20 cellular contexts compared by ENCODE assay signal in the genomic region with DNA sequence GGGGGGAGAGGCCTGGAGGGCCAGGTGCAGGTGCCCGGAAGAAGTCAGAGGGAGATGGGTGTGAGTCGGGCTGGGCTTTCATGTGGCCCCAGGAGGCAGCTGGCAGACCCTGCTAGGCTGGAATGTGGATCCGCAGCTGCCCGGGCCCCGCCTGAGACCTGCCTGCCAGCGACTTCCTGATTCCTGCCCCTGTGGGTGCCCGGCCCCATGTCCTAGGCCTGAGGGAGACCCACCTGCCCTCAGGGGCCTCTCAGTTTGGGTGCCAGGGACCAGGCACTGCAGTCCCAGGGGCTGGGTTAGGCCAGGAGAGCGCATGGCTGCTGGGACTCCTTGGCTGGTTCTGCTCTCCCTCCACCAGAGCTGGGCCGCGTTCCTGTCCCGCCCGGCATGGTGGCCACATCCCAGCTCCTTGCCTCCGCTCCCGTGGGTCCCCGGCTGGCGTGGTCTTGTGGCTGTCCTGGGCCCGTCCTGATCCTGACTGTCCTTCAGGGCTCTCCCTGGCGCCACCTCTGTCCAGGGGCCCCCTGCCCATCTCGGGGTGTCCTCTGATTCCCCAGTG. TPM values are rescaled to one million over a fixed set of nuclear protein-coding genes. Genes with fewer than 3 reads are reported as not detected.
DNase-seq lines count a peak whose midpoint lies in the region; ATAC-seq and TF ChIP-seq lines count a peak whose summit lies in the region.
"Had no signal": no experiment of that assay in that cellular context is flagged by ENCODE, and none has a peak within 500 bp of the region (broad histone marks: within the 10 kb centered on the region; RNA-seq: fewer than 3 reads in every experiment).

No MANE protein-coding gene starts in this region.

- DNase-seq in activated CD8-positive, alpha-beta memory T cell treated with anti-CD3 and anti-CD28 coated beads, Interleukin-2, amount 10 ng/mL, durations not matched to agents 7 days and 5 days, result no peak
- no peak for DNase-seq in activated CD8-positive, alpha-beta memory T cell treated with anti-CD3 and anti-CD28 coated beads, Interleukin-2, amount 50 U/mL, for 4 hours
- DNase-seq in body of pancreas (peak; percentile 55 to 81 (median 74)), mucosa of descending colon (peak; percentile 72 to 88 (median 80)), ureter (ENCODE audit: low spot score) (peak; percentile 83), HPDE6-E6E7 (ENCODE audit: extremely low spot score) (no peak)
- DNase-seq: activated CD4-positive, alpha-beta T cell treated with anti-CD3 and anti-CD28 coated beads, Interleukin-2, amount 50 U/mL, for 1 hour; activated naive CD8-positive, alpha-beta T cell treated with anti-CD3 and anti-CD28 coated beads for 36 hours; activated T-cell treated with anti-CD3 and anti-CD28 coated beads, Interleukin-2, amount 50 U/mL, for 24 hours; CD8-positive, alpha-beta memory T cell; effector memory CD4-positive, alpha-beta T cell; foreskin fibroblast; NCI-H2029; T1000 had no signal

- H3K4me1 ChIP-seq in body of pancreas (peaks cover 54% of the 10 kb centered on the region), mucosa of descending colon (ENCODE audit: low read depth) (peaks cover 41% of the 10 kb centered on the region)
- H3K4me1 ChIP-seq: parathyroid adenoma, SJSA1 had no signal

- H3K9me3 ChIP-seq in body of pancreas (no peaks in the 10 kb centered on the region), mucosa of descending colon (no peaks in the 10 kb centered on the region)
- H3K9me3 ChIP-seq: SJSA1 had no signal

- peaks cover 1% of the 10 kb centered on the region for H3K36me3 Mint-ChIP-seq in activated CD8-positive, alpha-beta memory T cell treated with anti-CD3 and anti-CD28 coated beads, Interleukin-2, amount 10 ng/mL, durations not matched to agents 7 days and 5 days
- H3K36me3 Mint-ChIP-seq: CD8-positive, alpha-beta memory T cell had no signal

- WGBS in body of pancreas, 2 donors, result 69 to 89% methylated on average over 15 to 19 of the region's 19 CpGs

- no peaks in the 10 kb centered on the region for H3K27me3 ChIP-seq in body of pancreas
- H3K27me3 ChIP-seq: SJSA1 had no signal

- TF ChIP-seq CTCF in body of pancreas (IDR thresholded peaks at IDR 0.05), result no peak
- no peak for TF ChIP-seq CTCF in mucosa of descending colon (IDR thresholded peaks at IDR 0.05)

- peaks cover 20% of the 10 kb centered on the region for H3K4me1 Mint-ChIP-seq in activated CD8-positive, alpha-beta memory T cell treated with anti-CD3 and anti-CD28 coated beads, Interleukin-2, amount 10 ng/mL, durations not matched to agents 7 days and 5 days

- H3K9me3 Mint-ChIP-seq in activated CD8-positive, alpha-beta memory T cell treated with anti-CD3 and anti-CD28 coated beads, Interleukin-2, amount 10 ng/mL, durations not matched to agents 7 days and 5 days (ENCODE audit: low read depth), result no peaks in the 10 kb centered on the region
- H3K9me3 Mint-ChIP-seq: activated naive CD8-positive, alpha-beta T cell treated with anti-CD3 and anti-CD28 coated beads for 36 hours; activated T-cell treated with anti-CD3 and anti-CD28 coated beads, Interleukin-2, amount 50 U/mL, for 24 hours; CD8-positive, alpha-beta memory T cell had no signal

- peak in 1 of 3 donors; percentile 35 for TF ChIP-seq POLR2A in body of pancreas (IDR thresholded peaks at IDR 0.05)

- H3K4me3 ChIP-seq in body of pancreas (no peak overlapping the region), mucosa of descending colon (no peak overlapping the region)
- H3K4me3 ChIP-seq: SJSA1 had no signal

- H3K4me3 Mint-ChIP-seq in activated CD8-positive, alpha-beta memory T cell treated with anti-CD3 and anti-CD28 coated beads, Interleukin-2, amount 10 ng/mL, durations not matched to agents 7 days and 5 days, result no peak overlapping the region
- H3K4me3 Mint-ChIP-seq: activated naive CD8-positive, alpha-beta T cell treated with anti-CD3 and anti-CD28 coated beads for 36 hours; activated T-cell treated with anti-CD3 and anti-CD28 coated beads, Interleukin-2, amount 50 U/mL, for 24 hours; CD8-positive, alpha-beta memory T cell had no signal

- H3K27ac ChIP-seq in body of pancreas, result peak overlapping the region; percentile 25 to 84 (median 78)
- H3K27ac ChIP-seq: parathyroid adenoma, SJSA1 had no signal

- H3K27ac Mint-ChIP-seq in activated CD8-positive, alpha-beta memory T cell treated with anti-CD3 and anti-CD28 coated beads, Interleukin-2, amount 10 ng/mL, durations not matched to agents 7 days and 5 days, result peak overlapping the region; percentile 35
- H3K27ac Mint-ChIP-seq: activated naive CD8-positive, alpha-beta T cell treated with anti-CD3 and anti-CD28 coated beads for 36 hours; activated T-cell treated with anti-CD3 and anti-CD28 coated beads, Interleukin-2, amount 50 U/mL, for 24 hours had no signal

- no peaks in the 10 kb centered on the region for H3K27me3 Mint-ChIP-seq in activated CD8-positive, alpha-beta memory T cell treated with anti-CD3 and anti-CD28 coated beads, Interleukin-2, amount 10 ng/mL, durations not matched to agents 7 days and 5 days
- H3K27me3 Mint-ChIP-seq: activated naive CD8-positive, alpha-beta T cell treated with anti-CD3 and anti-CD28 coated beads for 36 hours; activated T-cell treated with anti-CD3 and anti-CD28 coated beads, Interleukin-2, amount 50 U/mL, for 24 hours had no signal

- intact Hi-C loops in body of pancreas (cut with DNase I) (no loop called here), mucosa of descending colon (cut with DNase I, micrococcal nuclease) (no loop called here)

- ATAC-seq in activated CD8-positive, alpha-beta memory T cell treated with anti-CD3 and anti-CD28 coated beads, Interleukin-2, amount 10 ng/mL, durations not matched to agents 7 days and 5 days, result no peak
- ATAC-seq in body of pancreas (peak; percentile 65), mucosa of descending colon (peak; percentile 67), HG03039 (IDR thresholded peaks at IDR 0.05; ENCODE audit: unreplicated experiment) (no peak), HG02571 (IDR thresholded peaks at IDR 0.05; ENCODE audit: unreplicated experiment) (no peak)

- H3K36me3 ChIP-seq in body of pancreas (replicated peaks in 1 of 2; ENCODE audit: insufficient read depth in 1 of 2, low read depth in 2 of 2), result no peaks in the 10 kb centered on the region
- no peaks in the 10 kb centered on the region for H3K36me3 ChIP-seq in mucosa of descending colon (ENCODE audit: low read depth)
- H3K36me3 ChIP-seq: SJSA1 had no signal

- CTCF ChIA-PET in activated CD8-positive, alpha-beta memory T cell treated with anti-CD3 and anti-CD28 coated beads, Interleukin-2, amount 10 ng/mL, durations not matched to agents 7 days and 5 days (lab: Charles Lee), result interaction anchor here (1.5 kb wide), 1 partner anchor 56 kb away, joined by 4 read pairs; no protein-coding TSS in a partner anchor

RNA-seq across cellular contexts. Expression of gene SPNS2, which starts 22.1 kb away (rescaled TPM):
- 1 to 10 TPM; 1.1 to 1.9 TPM for total RNA-seq in activated CD8-positive, alpha-beta memory T cell treated with anti-CD3 and anti-CD28 coated beads, Interleukin-2, amount 10 ng/mL, durations not matched to agents 7 days and 5 days
- 10 to 100 TPM; 19.2 to 58.0 TPM for total RNA-seq in body of pancreas
- total RNA-seq in mucosa of descending colon, result 10 to 100 TPM in 2 of 3 donors, 1 to 10 TPM in 1; 9.2 to 24.5 (median 11.0) TPM
- total RNA-seq in ureter, result 30.0 TPM
- total RNA-seq: A673 had no signal

RNA-seq across cellular contexts. Expression of gene SPNS3, which starts 42.9 kb away (rescaled TPM):
- total RNA-seq in activated CD8-positive, alpha-beta memory T cell treated with anti-CD3 and anti-CD28 coated beads, Interleukin-2, amount 10 ng/mL, durations not matched to agents 7 days and 5 days, result 10 to 100 TPM; 17.6 to 39.1 TPM
- total RNA-seq in body of pancreas, result not detected
- total RNA-seq in mucosa of descending colon, result under 1 TPM in 2 of 3 donors, not detected in 1; 0.38 to 0.72 TPM
- total RNA-seq in ureter, result 0.26 TPM
- total RNA-seq: A673, LHCN-M2, SJSA1 had no signal

Comparison
In these comparisons a context has a peak if more than half of its experiments do, and no peak if none do; other contexts are left out.
1. ATAC-seq: peak in body of pancreas (single experiment) and mucosa of descending colon (single experiment); none in activated CD8-positive, alpha-beta memory T cell treated with anti-CD3 and anti-CD28 coated beads, Interleukin-2, amount 10 ng/mL, durations not matched to agents 7 days and 5 days (single experiment), HG03039 (single experiment) and HG02571 (single experiment).
2. DNase-seq: peak in body of pancreas (4 of 4), mucosa of descending colon (3 of 3) and ureter (single experiment); none in activated CD8-positive, alpha-beta memory T cell treated with anti-CD3 and anti-CD28 coated beads, Interleukin-2, amount 10 ng/mL, durations not matched to agents 7 days and 5 days (single experiment), activated CD8-positive, alpha-beta memory T cell treated with anti-CD3 and anti-CD28 coated beads, Interleukin-2, amount 50 U/mL, for 4 hours (single experiment) and HPDE6-E6E7 (single experiment).
3. RNA of gene SPNS3, which starts 42.9 kb away (total RNA-seq): 17.6 to 39.1 TPM in activated CD8-positive, alpha-beta memory T cell treated with anti-CD3 and anti-CD28 coated beads, Interleukin-2, amount 10 ng/mL, durations not matched to agents 7 days and 5 days; 0.38 to 0.72 TPM in mucosa of descending colon, not detected in body of pancreas and 0.26 TPM in ureter (single experiment); every median in the first group is over 10 times any median in the second.